Comparison of ENCODE assay signal across 1 cellular context in the genomic region with DNA sequence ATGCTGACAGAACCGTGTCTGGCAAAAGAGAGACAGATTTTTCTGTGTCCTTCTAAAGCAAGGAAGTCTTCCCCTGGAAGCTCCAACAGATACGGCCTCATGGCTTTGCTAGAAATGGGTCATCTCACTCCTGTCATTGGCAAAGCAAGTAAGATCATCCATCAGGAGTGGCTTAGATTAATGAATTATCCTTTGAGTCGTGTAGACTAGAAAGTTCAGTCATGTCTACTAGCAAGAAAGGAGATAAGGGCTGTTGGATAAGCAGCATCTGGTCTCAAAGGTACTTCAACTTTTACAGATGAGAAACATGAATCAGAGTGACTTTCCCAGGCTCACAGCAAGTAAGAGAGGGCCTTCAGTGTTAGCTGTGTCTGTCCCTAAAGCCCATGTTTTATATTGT.
TF ChIP-seq lines count a peak whose summit lies in the region.

No MANE protein-coding gene starts in this region.

TF ChIP-seq in GM23338, 12 proteins besides CTCF, POLR2A, EP300 and RAD21 (continued from another document):
- TF ChIP-seq, protein P1, sequence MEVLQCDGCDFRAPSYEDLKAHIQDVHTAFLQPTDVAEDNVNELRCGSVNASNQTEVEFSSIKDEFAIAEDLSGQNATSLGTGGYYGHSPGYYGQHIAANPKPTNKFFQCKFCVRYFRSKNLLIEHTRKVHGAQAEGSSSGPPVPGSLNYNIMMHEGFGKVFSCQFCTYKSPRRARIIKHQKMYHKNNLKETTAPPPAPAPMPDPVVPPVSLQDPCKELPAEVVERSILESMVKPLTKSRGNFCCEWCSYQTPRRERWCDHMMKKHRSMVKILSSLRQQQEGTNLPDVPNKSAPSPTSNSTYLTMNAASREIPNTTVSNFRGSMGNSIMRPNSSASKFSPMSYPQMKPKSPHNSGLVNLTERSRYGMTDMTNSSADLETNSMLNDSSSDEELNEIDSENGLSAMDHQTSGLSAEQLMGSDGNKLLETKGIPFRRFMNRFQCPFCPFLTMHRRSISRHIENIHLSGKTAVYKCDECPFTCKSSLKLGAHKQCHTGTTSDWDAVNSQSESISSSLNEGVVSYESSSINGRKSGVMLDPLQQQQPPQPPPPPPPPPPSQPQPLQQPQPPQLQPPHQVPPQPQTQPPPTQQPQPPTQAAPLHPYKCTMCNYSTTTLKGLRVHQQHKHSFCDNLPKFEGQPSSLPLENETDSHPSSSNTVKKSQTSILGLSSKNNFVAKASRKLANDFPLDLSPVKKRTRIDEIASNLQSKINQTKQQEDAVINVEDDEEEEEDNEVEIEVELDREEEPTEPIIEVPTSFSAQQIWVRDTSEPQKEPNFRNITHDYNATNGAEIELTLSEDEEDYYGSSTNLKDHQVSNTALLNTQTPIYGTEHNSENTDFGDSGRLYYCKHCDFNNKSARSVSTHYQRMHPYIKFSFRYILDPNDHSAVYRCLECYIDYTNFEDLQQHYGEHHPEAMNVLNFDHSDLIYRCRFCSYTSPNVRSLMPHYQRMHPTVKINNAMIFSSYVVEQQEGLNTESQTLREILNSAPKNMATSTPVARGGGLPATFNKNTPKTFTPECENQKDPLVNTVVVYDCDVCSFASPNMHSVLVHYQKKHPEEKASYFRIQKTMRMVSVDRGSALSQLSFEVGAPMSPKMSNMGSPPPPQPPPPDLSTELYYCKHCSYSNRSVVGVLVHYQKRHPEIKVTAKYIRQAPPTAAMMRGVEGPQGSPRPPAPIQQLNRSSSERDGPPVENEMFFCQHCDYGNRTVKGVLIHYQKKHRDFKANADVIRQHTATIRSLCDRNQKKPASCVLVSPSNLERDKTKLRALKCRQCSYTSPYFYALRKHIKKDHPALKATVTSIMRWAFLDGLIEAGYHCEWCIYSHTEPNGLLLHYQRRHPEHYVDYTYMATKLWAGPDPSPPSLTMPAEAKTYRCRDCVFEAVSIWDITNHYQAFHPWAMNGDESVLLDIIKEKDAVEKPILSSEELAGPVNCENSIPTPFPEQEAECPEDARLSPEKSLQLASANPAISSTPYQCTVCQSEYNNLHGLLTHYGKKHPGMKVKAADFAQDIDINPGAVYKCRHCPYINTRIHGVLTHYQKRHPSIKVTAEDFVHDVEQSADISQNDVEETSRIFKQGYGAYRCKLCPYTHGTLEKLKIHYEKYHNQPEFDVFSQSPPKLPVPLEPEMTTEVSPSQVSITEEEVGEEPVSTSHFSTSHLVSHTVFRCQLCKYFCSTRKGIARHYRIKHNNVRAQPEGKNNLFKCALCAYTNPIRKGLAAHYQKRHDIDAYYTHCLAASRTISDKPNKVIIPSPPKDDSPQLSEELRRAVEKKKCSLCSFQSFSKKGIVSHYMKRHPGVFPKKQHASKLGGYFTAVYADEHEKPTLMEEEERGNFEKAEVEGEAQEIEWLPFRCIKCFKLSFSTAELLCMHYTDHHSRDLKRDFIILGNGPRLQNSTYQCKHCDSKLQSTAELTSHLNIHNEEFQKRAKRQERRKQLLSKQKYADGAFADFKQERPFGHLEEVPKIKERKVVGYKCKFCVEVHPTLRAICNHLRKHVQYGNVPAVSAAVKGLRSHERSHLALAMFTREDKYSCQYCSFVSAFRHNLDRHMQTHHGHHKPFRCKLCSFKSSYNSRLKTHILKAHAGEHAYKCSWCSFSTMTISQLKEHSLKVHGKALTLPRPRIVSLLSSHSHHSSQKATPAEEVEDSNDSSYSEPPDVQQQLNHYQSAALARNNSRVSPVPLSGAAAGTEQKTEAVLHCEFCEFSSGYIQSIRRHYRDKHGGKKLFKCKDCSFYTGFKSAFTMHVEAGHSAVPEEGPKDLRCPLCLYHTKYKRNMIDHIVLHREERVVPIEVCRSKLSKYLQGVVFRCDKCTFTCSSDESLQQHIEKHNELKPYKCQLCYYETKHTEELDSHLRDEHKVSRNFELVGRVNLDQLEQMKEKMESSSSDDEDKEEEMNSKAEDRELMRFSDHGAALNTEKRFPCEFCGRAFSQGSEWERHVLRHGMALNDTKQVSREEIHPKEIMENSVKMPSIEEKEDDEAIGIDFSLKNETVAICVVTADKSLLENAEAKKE (CRISPR knock-in tag; IDR thresholded peaks at IDR 0.05), result no peak
- TF ChIP-seq REST (IDR thresholded peaks at IDR 0.05; ENCODE audit: unreplicated experiment) (no peak), NANOG (IDR thresholded peaks at IDR 0.05; ENCODE audit: borderline replicate concordance) (no peak), EZH2phosphoT487 (IDR thresholded peaks at IDR 0.05; ENCODE audit: unreplicated experiment) (no peak), ZNF114 (CRISPR knock-in tag; IDR thresholded peaks at IDR 0.05) (no peak), ZNF331 (CRISPR knock-in tag; IDR thresholded peaks at IDR 0.05; ENCODE audit: low read depth) (no peak)
- TF ChIP-seq, protein P2, sequence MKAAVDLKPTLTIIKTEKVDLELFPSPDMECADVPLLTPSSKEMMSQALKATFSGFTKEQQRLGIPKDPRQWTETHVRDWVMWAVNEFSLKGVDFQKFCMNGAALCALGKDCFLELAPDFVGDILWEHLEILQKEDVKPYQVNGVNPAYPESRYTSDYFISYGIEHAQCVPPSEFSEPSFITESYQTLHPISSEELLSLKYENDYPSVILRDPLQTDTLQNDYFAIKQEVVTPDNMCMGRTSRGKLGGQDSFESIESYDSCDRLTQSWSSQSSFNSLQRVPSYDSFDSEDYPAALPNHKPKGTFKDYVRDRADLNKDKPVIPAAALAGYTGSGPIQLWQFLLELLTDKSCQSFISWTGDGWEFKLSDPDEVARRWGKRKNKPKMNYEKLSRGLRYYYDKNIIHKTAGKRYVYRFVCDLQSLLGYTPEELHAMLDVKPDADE (IDR thresholded peaks at IDR 0.05), result no peak
